39 cellular contexts compared by ENCODE assay signal in genomic region chr13:42094641-42095040, GRCh38.
"Had no signal": no experiment of that assay in that cellular context is flagged by ENCODE, and none has a peak within 500 bp of the region (broad histone marks: within the 10 kb centered on the region; RNA-seq: fewer than 3 reads in every experiment).

No MANE protein-coding gene starts in this region.

- H3K36me3 ChIP-seq: ascending aorta, cardiac muscle cell had no signal

- H3K27me3 ChIP-seq: ascending aorta, cardiac muscle cell had no signal

- FAIRE-seq: bronchial epithelial cell, TTC549 had no signal

- H3K4me3 ChIP-seq: ascending aorta, cardiac muscle cell had no signal

- H3K9me3 Mint-ChIP-seq: activated B cell treated with CpG ODN at 0.5 μM for 24 hours; activated CD4-positive, alpha-beta memory T cell treated with anti-CD3 and anti-CD28 coated beads for 36 hours; activated CD4-positive, alpha-beta T cell treated with anti-CD3 and anti-CD28 coated beads, Interleukin-2, amount 10 ng/mL, durations not matched to agents 24 days and 14 days; activated naive CD4-positive, alpha-beta T cell treated with anti-CD3 and anti-CD28 coated beads for 36 hours; activated naive CD4-positive, alpha-beta T cell treated with anti-CD3 and anti-CD28 coated beads, Interleukin-2, amount 50 U/mL, for 72 hours; activated naive CD8-positive, alpha-beta T cell treated with anti-CD3 and anti-CD28 coated beads, Interleukin-2, amount 50 U/mL, for 24 hours; activated T-cell treated with anti-CD3 and anti-CD28 coated beads, Interleukin-2, amount 50 U/mL, for 4 hours; activated T-cell treated with anti-CD3 and anti-CD28 coated beads, Interleukin-2, amount 50 U/mL, for 72 hours; activated T-helper 1 cell treated with anti-CD3 and anti-CD28 coated beads, Interleukin-12 subunit alpha, Interleukin-12 subunit beta, Interleukin-2, Interleukin-4 antibody, amounts not matched to agents 30 ng/mL and 10 ng/mL and 1 ng/mL, durations not matched to agents 14 hours and 24 hours and 36 hours; activated T-helper 17 cell treated with anti-CD3 and anti-CD28 coated beads, Interleukin-2, amount 50 U/mL, for 72 hours; central memory CD8-positive, alpha-beta T cell; T-helper 1 cell treated with Interleukin-12 subunit alpha and Interleukin-12 subunit beta and Interleukin-4 antibody, amounts not matched to agents 30 μg/mL and 1 μg/mL, for 36 hours; T-helper 2 cell treated with Interferon-gamma antibody and Interleukin-4, amounts not matched to agents 5 μg/mL and 100 μg/mL, for 36 hours had no signal

- H3K4me3 Mint-ChIP-seq: activated B cell treated with CpG ODN at 0.5 μM for 24 hours; activated CD4-positive, alpha-beta memory T cell treated with anti-CD3 and anti-CD28 coated beads for 36 hours; activated CD4-positive, alpha-beta T cell treated with anti-CD3 and anti-CD28 coated beads, Interleukin-2, amount 10 ng/mL, durations not matched to agents 24 days and 14 days; activated CD8-positive, alpha-beta T cell treated with anti-CD3 and anti-CD28 coated beads for 36 hours; activated naive CD4-positive, alpha-beta T cell treated with anti-CD3 and anti-CD28 coated beads for 36 hours; activated naive CD8-positive, alpha-beta T cell treated with anti-CD3 and anti-CD28 coated beads, Interleukin-2, amount 10 ng/mL, durations not matched to agents 7 days and 5 days; activated naive CD8-positive, alpha-beta T cell treated with anti-CD3 and anti-CD28 coated beads, Interleukin-2, amount 50 U/mL, for 24 hours; activated T-cell treated with anti-CD3 and anti-CD28 coated beads, Interleukin-2, amount 50 U/mL, for 4 hours; activated T-cell treated with anti-CD3 and anti-CD28 coated beads, Interleukin-2, amount 50 U/mL, for 72 hours; activated T-helper 1 cell treated with anti-CD3 and anti-CD28 coated beads, Interleukin-12 subunit alpha, Interleukin-12 subunit beta, Interleukin-2, Interleukin-4 antibody, amounts not matched to agents 30 ng/mL and 10 ng/mL and 1 ng/mL, durations not matched to agents 14 hours and 24 hours and 36 hours; activated T-helper 17 cell treated with anti-CD3 and anti-CD28 coated beads, Interleukin-2, amount 50 U/mL, for 72 hours; brain; central memory CD8-positive, alpha-beta T cell; T-helper 1 cell treated with Interleukin-12 subunit alpha and Interleukin-12 subunit beta and Interleukin-4 antibody, amounts not matched to agents 30 μg/mL and 1 μg/mL, for 36 hours; T-helper 2 cell treated with Interferon-gamma antibody and Interleukin-4, amounts not matched to agents 5 μg/mL and 100 μg/mL, for 36 hours had no signal

- H3K36me3 Mint-ChIP-seq: activated naive CD4-positive, alpha-beta T cell treated with anti-CD3 and anti-CD28 coated beads, Interleukin-2, amount 50 U/mL, for 72 hours had no signal

- H3K4me1 Mint-ChIP-seq: activated B cell treated with CpG ODN at 0.5 μM for 24 hours; activated naive CD8-positive, alpha-beta T cell treated with anti-CD3 and anti-CD28 coated beads, Interleukin-2, amount 10 ng/mL, durations not matched to agents 7 days and 5 days; brain had no signal

- H3K27me3 Mint-ChIP-seq: activated B cell treated with CpG ODN at 0.5 μM for 24 hours; activated CD4-positive, alpha-beta memory T cell treated with anti-CD3 and anti-CD28 coated beads for 36 hours; activated CD4-positive, alpha-beta T cell treated with anti-CD3 and anti-CD28 coated beads, Interleukin-2, amount 10 ng/mL, durations not matched to agents 24 days and 14 days; activated CD8-positive, alpha-beta T cell treated with anti-CD3 and anti-CD28 coated beads for 36 hours; activated naive CD8-positive, alpha-beta T cell treated with anti-CD3 and anti-CD28 coated beads, Interleukin-2, amount 10 ng/mL, durations not matched to agents 7 days and 5 days; activated naive CD8-positive, alpha-beta T cell treated with anti-CD3 and anti-CD28 coated beads, Interleukin-2, amount 50 U/mL, for 24 hours; activated T-helper 17 cell treated with anti-CD3 and anti-CD28 coated beads, Interleukin-2, amount 50 U/mL, for 72 hours; brain; central memory CD8-positive, alpha-beta T cell had no signal

- DNase-seq: activated B cell treated with CpG ODN at 0.5 μM for 24 hours; activated CD4-positive, alpha-beta memory T cell treated with anti-CD3 and anti-CD28 coated beads for 36 hours; activated CD4-positive, alpha-beta T cell treated with anti-CD3 and anti-CD28 coated beads for 4 hours; activated CD4-positive, alpha-beta T cell treated with anti-CD3 and anti-CD28 coated beads, Interleukin-2, amount 10 ng/mL, durations not matched to agents 24 days and 14 days; activated CD4-positive, alpha-beta T cell treated with anti-CD3 and anti-CD28 coated beads, Interleukin-2, amount 50 U/mL, for 1 hour; activated CD4-positive, alpha-beta T cell treated with anti-CD3 and anti-CD28 coated beads, Interleukin-2, amount 50 U/mL, for 4 hours; activated CD4-positive, CD25-positive, alpha-beta regulatory T cell treated with anti-CD3 and anti-CD28 coated beads, Interleukin-2, amount 50 U/mL, for 72 hours; activated CD8-positive, alpha-beta memory T cell treated with anti-CD3 and anti-CD28 coated beads, Interleukin-2, amount 50 U/mL, for 4 hours; activated CD8-positive, alpha-beta T cell treated with anti-CD3 and anti-CD28 coated beads for 36 hours; activated effector memory CD4-positive, alpha-beta T cell treated with anti-CD3 and anti-CD28 coated beads, Interleukin-2, amount 50 U/mL, for 16 hours; activated gamma-delta T cell treated with Interleukin-2 at 50 U/mL for 16 hours; activated naive CD4-positive, alpha-beta T cell; activated naive CD4-positive, alpha-beta T cell treated with anti-CD3 and anti-CD28 coated beads for 36 hours; activated naive CD4-positive, alpha-beta T cell treated with anti-CD3 and anti-CD28 coated beads, Interleukin-2, amount 50 U/mL, for 16 hours; activated naive CD8-positive, alpha-beta T cell treated with anti-CD3 and anti-CD28 coated beads, Interleukin-2, amount 10 ng/mL, durations not matched to agents 7 days and 5 days; activated naive CD8-positive, alpha-beta T cell treated with anti-CD3 and anti-CD28 coated beads, Interleukin-2, amount 50 U/mL, for 24 hours; activated T-cell treated with anti-CD3 and anti-CD28 coated beads for 4 hours; activated T-cell treated with anti-CD3 and anti-CD28 coated beads, Interleukin-2, amount 50 U/mL, for 1 hour; activated T-cell treated with anti-CD3 and anti-CD28 coated beads, Interleukin-2, amount 50 U/mL, for 4 hours; activated T-cell treated with anti-CD3 and anti-CD28 coated beads, Interleukin-2, amount 50 U/mL, for 72 hours; amygdala; anterior cingulate cortex; caudate nucleus; cerebellar nuclear complex; T-helper 1 cell; T-helper 2 cell; T-helper 9 cell had no signal

- H3K27ac ChIP-seq: ascending aorta, cardiac muscle cell, VCaP had no signal

- H3K27ac Mint-ChIP-seq: activated B cell treated with CpG ODN at 0.5 μM for 24 hours; activated CD4-positive, alpha-beta memory T cell treated with anti-CD3 and anti-CD28 coated beads for 36 hours; activated CD4-positive, alpha-beta T cell treated with anti-CD3 and anti-CD28 coated beads, Interleukin-2, amount 10 ng/mL, durations not matched to agents 24 days and 14 days; activated CD8-positive, alpha-beta T cell treated with anti-CD3 and anti-CD28 coated beads for 36 hours; activated naive CD4-positive, alpha-beta T cell treated with anti-CD3 and anti-CD28 coated beads for 36 hours; activated naive CD4-positive, alpha-beta T cell treated with anti-CD3 and anti-CD28 coated beads, Interleukin-2, amount 50 U/mL, for 72 hours; activated naive CD8-positive, alpha-beta T cell treated with anti-CD3 and anti-CD28 coated beads, Interleukin-2, amount 10 ng/mL, durations not matched to agents 7 days and 5 days; activated naive CD8-positive, alpha-beta T cell treated with anti-CD3 and anti-CD28 coated beads, Interleukin-2, amount 50 U/mL, for 24 hours; activated T-cell treated with anti-CD3 and anti-CD28 coated beads, Interleukin-2, amount 50 U/mL, for 72 hours; activated T-helper 1 cell treated with anti-CD3 and anti-CD28 coated beads, Interleukin-12 subunit alpha, Interleukin-12 subunit beta, Interleukin-2, Interleukin-4 antibody, amounts not matched to agents 30 ng/mL and 10 ng/mL and 1 ng/mL, durations not matched to agents 14 hours and 24 hours and 36 hours; activated T-helper 17 cell treated with anti-CD3 and anti-CD28 coated beads, Interleukin-2, amount 50 U/mL, for 72 hours; brain; T-helper 1 cell treated with Interleukin-12 subunit alpha and Interleukin-12 subunit beta and Interleukin-4 antibody, amounts not matched to agents 30 μg/mL and 1 μg/mL, for 36 hours; T-helper 2 cell treated with Interferon-gamma antibody and Interleukin-4, amounts not matched to agents 5 μg/mL and 100 μg/mL, for 36 hours had no signal

- H3K9me3 ChIP-seq: ascending aorta had no signal
